Comparison of ENCODE assay signal across 15 cellular contexts in the genomic region with DNA sequence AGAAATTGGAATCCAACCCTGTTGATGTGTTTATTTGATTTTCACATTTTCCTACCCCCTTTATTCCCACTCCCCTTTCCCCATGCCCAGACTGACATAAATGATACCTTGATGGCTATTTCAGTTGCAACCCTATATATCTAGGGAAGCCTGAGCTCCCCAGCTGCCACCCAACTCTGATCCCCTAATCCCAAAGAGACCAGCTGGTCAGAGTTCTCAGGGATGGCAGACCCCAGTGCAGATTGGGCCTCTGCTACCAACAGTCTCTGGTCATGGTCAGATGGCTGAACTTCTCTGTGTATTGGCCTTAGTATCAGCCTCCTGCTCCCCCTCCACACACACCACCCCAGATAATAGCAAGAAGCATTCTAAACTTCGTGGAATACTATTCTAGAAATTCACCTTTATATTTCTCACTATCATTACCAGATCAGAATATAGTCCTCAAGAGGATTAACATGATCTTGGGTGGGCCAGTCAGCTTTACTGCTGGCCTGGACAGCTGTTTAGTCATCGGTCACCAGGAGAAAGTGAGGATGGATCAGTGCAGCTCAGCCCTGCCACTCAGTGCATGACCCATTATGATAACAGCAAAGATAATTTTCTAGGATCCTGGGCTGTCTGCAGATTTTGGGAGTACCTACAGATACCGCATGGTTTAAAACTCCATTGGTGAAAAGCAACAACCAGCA. TPM values are rescaled to one million over a fixed set of nuclear protein-coding genes. Genes with fewer than 3 reads are reported as not detected.
A peak's percentile ranks its signal among the peaks of the same experiment; 100 is the strongest.
DNase-seq lines count a peak whose midpoint lies in the region; ATAC-seq and TF ChIP-seq lines count a peak whose summit lies in the region.
"Had no signal": no experiment of that assay in that cellular context is flagged by ENCODE, and none has a peak within 500 bp of the region (broad histone marks: within the 10 kb centered on the region; RNA-seq: fewer than 3 reads in every experiment).

No MANE protein-coding gene starts in this region.

- no peak overlapping the region for H3K27ac Mint-ChIP-seq in H9
- H3K27ac Mint-ChIP-seq: CD8-positive, alpha-beta memory T cell; HFFc6 had no signal

- H3K27me3 Mint-ChIP-seq in H9 (ENCODE audit: low read depth), result peaks cover 13% of the 10 kb centered on the region

- H3K18ac ChIP-seq in H9 (ENCODE audit: insufficient read length, low read depth, low read length), result no peak overlapping the region

- no peak overlapping the region for H3K4me3 Mint-ChIP-seq in H9
- H3K4me3 Mint-ChIP-seq: CD8-positive, alpha-beta memory T cell; HFFc6 had no signal

- no peak overlapping the region for H2AFZ ChIP-seq in H9 (ENCODE audit: low read length)

- no CpG with 5 or more reads among the region's 3 CpGs for WGBS in H9 (ENCODE audit: extremely low coverage, insufficient read length, low lambda C conversion rate)
- 82 to 85% (median 85%) methylated on average over 3 of the region's 3 CpGs for WGBS in psoas muscle, 3 donors

- no peaks in the 10 kb centered on the region for H3K23me2 ChIP-seq in H9 (ENCODE audit: insufficient read length, low read depth, low read length, poor library complexity, severe bottlenecking)

- no peak overlapping the region for H2AK5ac ChIP-seq in H9 (ENCODE audit: insufficient read length, low read length)

- H2BK15ac ChIP-seq in H9 (ENCODE audit: low read depth, low read length), result no peak overlapping the region

- no peak for TF ChIP-seq CTCF in DOHH2 (IDR thresholded peaks at IDR 0.05; ENCODE audit: low read depth, low read length, poor library complexity, severe bottlenecking)
- TF ChIP-seq CTCF in WERI-Rb-1 (IDR thresholded peaks at IDR 0.05; ENCODE audit: low read depth, low read length), result no peak
- no peak for TF ChIP-seq CTCF in H9 (conservative IDR thresholded peaks at IDR 0.05)
- TF ChIP-seq CTCF in psoas muscle (IDR thresholded peaks at IDR 0.05), result no peak

- no peaks in the 10 kb centered on the region for H3K79me1 ChIP-seq in H9 (ENCODE audit: insufficient read depth, low read depth, low read length, poor library complexity, severe bottlenecking)

- no peaks in the 10 kb centered on the region for H3K36me3 ChIP-seq in DOHH2 (ENCODE audit: control insufficient read depth, low read length)
- H3K36me3 ChIP-seq in WERI-Rb-1, result no peaks in the 10 kb centered on the region
- H3K36me3 ChIP-seq in psoas muscle (ENCODE audit: insufficient read depth in 1 of 2, low read depth in 1 of 2), result no peaks in the 10 kb centered on the region
- H3K36me3 ChIP-seq: BLaER1 had no signal

- ATAC-seq in HG02970 (IDR thresholded peaks at IDR 0.05; ENCODE audit: low FRiP score, unreplicated experiment), result no peak
- ATAC-seq in psoas muscle, result no peak

- no peak overlapping the region for H2BK120ac ChIP-seq in H9 (ENCODE audit: low read depth, low read length, poor library complexity, severe bottlenecking)

- peaks cover 12% of the 10 kb centered on the region for H3F3A ChIP-seq in DOHH2 (ENCODE audit: control insufficient read depth, insufficient read depth)

- peaks cover 5% of the 10 kb centered on the region for H3K9me3 ChIP-seq in DOHH2 (ENCODE audit: control insufficient read depth, insufficient read depth, low read length)
- peaks cover 18% of the 10 kb centered on the region for H3K9me3 ChIP-seq in WERI-Rb-1 (ENCODE audit: severe bottlenecking)
- peaks cover 6% of the 10 kb centered on the region for H3K9me3 ChIP-seq in H9 (ENCODE audit: control insufficient read depth, low read depth, low read length)
- no peaks in the 10 kb centered on the region for H3K9me3 ChIP-seq in psoas muscle

- no peak overlapping the region for H3K27ac ChIP-seq in DOHH2 (ENCODE audit: low read depth, low read length)
- H3K27ac ChIP-seq in WERI-Rb-1, result peak overlapping the region; percentile 71
- H3K27ac ChIP-seq in H9 (ENCODE audit: insufficient read length, low read depth, low read length), result no peak overlapping the region
- H3K27ac ChIP-seq in psoas muscle, result no peak overlapping the region
- H3K27ac ChIP-seq: BLaER1 had no signal

- H3K9me2 ChIP-seq in DOHH2 (replicated peaks; ENCODE audit: control insufficient read depth, low read length), result no peaks in the 10 kb centered on the region

- no peak overlapping the region for H3K4me3 ChIP-seq in DOHH2 (ENCODE audit: low read length)
- H3K4me3 ChIP-seq in WERI-Rb-1 (ENCODE audit: low read depth, low read length), result no peak overlapping the region; the same call in 1 of the 2 replicates
- no peak overlapping the region for H3K4me3 ChIP-seq in psoas muscle
- H3K4me3 ChIP-seq: BLaER1 had no signal

- no peak overlapping the region for H3K9ac ChIP-seq in H9 (ENCODE audit: extremely low read depth, insufficient read length, low read length)
- H3K9ac ChIP-seq: BLaER1 had no signal

- no peak overlapping the region for H4K8ac ChIP-seq in H9 (replicated peaks; ENCODE audit: insufficient read length, low read depth, low read length)

- H3K79me2 ChIP-seq in DOHH2 (ENCODE audit: control insufficient read depth, low read length) (no peaks in the 10 kb centered on the region), H9 (ENCODE audit: insufficient read depth, low read length) (no peaks in the 10 kb centered on the region)

- peak overlapping the region; percentile 86; the same call in 1 of the 2 replicates for H3K4me2 ChIP-seq in DOHH2 (ENCODE audit: low read length)
- no peak overlapping the region for H3K4me2 ChIP-seq in H9 (ENCODE audit: insufficient read depth, insufficient read length, low read length)
- H3K4me2 ChIP-seq: BLaER1 had no signal

- intact Hi-C loops in posterior vena cava (cut with DNase I), result no loop called here
- intact Hi-C loops in psoas muscle (cut with DNase I), result no loop called here

- H3K4me1 Mint-ChIP-seq in H9, result peaks cover 13 to 16% of the 10 kb centered on the region in 2 experiments
- H3K4me1 Mint-ChIP-seq: CD8-positive, alpha-beta memory T cell had no signal

- H3K4me1 ChIP-seq in DOHH2 (ENCODE audit: control insufficient read depth, low read length), result peaks cover 37% of the 10 kb centered on the region
- no peaks in the 10 kb centered on the region for H3K4me1 ChIP-seq in H9 (ENCODE audit: insufficient read depth, low read length)
- no peaks in the 10 kb centered on the region for H3K4me1 ChIP-seq in psoas muscle
- H3K4me1 ChIP-seq: BLaER1, Caco-2 had no signal

- no peak overlapping the region for H3T11ph ChIP-seq in H9 (ENCODE audit: low read length)

- H4K5ac ChIP-seq in H9 (ENCODE audit: insufficient read length, low read depth, low read length), result no peak overlapping the region

- DNase-seq in NCI-H524 (lab: John Stamatoyannopoulos, UW), result peak; percentile 50 to 80
- peak; percentile 90 for DNase-seq in WERI-Rb-1
- peak; percentile 18 for DNase-seq in posterior vena cava (ENCODE audit: low spot score)
- no peak for DNase-seq in H9
- no peak for DNase-seq in psoas muscle
- DNase-seq: AML-193; Caco-2; CD8-positive, alpha-beta memory T cell; DND-41; GF-D8; HCEC 1CT; HFFc6 had no signal

- H3K14ac ChIP-seq in H9 (ENCODE audit: insufficient read depth, low read length), result no peak overlapping the region

- H3K36me3 Mint-ChIP-seq in H9 (ENCODE audit: insufficient read depth in 1 of 3, low read depth in 3 of 3), result peaks cover 3 to 5% (median 5%) of the 10 kb centered on the region in 3 experiments; a peak in 4 of 7 replicates
- H3K36me3 Mint-ChIP-seq: CD8-positive, alpha-beta memory T cell had no signal

- peaks cover 10 to 15% of the 10 kb centered on the region in 2 experiments for H3K9me3 Mint-ChIP-seq in H9

- H4K20me1 ChIP-seq in DOHH2 (ENCODE audit: control insufficient read depth, insufficient read depth, low read depth, low read length), result no peaks in the 10 kb centered on the region
- no peaks in the 10 kb centered on the region for H4K20me1 ChIP-seq in H9 (ENCODE audit: control insufficient read depth, insufficient read depth, insufficient read length)
- H4K20me1 ChIP-seq: BLaER1 had no signal

- no peak overlapping the region for H2BK5ac ChIP-seq in H9 (ENCODE audit: insufficient read length, low read length)

- no peak overlapping the region for H3K4ac ChIP-seq in H9 (ENCODE audit: low read depth, low read length)

- H3K56ac ChIP-seq in H9 (ENCODE audit: insufficient read length, low read depth, low read length), result no peak overlapping the region

- no peak overlapping the region for H2BK20ac ChIP-seq in H9 (ENCODE audit: low read depth, low read length, poor library complexity, severe bottlenecking)

- no peak overlapping the region for H4K91ac ChIP-seq in H9 (ENCODE audit: insufficient read length, low read depth, low read length)

- no peak overlapping the region for H3K23ac ChIP-seq in H9 (ENCODE audit: insufficient read length, low read depth, low read length)

- no peak overlapping the region for H2BK12ac ChIP-seq in H9 (ENCODE audit: insufficient read length, low read depth, low read length)

- H3K27me3 ChIP-seq in DOHH2 (ENCODE audit: control insufficient read depth, low read length) (peaks cover 7% of the 10 kb centered on the region; the same call in 1 of the 2 replicates), WERI-Rb-1 (ENCODE audit: insufficient read depth, low read depth, severe bottlenecking) (no peaks in the 10 kb centered on the region), H9 (ENCODE audit: insufficient read depth, low read length) (no peaks in the 10 kb centered on the region), psoas muscle (ENCODE audit: insufficient read depth in 3 of 3, low read length in 2 of 3) (no peaks in the 10 kb centered on the region)
- H3K27me3 ChIP-seq: BLaER1 had no signal

RNA-seq across cellular contexts. Expression of a gene that starts 24.5 kb away (rescaled TPM):
- total RNA-seq in posterior vena cava (10 to 100 TPM; 13.9 to 14.3 TPM), H9 (2021) (20.9 and 24.2 TPM in 2 replicates), psoas muscle (10 to 100 TPM; 16.4 to 19.3 (median 17.0) TPM)
- 10 to 100 TPM in 1 of 3 donors, 1 to 10 TPM in 2; 6.1 to 17.6 (median 7.8) TPM for polyA plus RNA-seq in psoas muscle

Comparison
In these comparisons a context has a peak if more than half of its experiments do, and no peak if none do; other contexts are left out.
1. DNase-seq: peak in NCI-H524 (2 of 2), WERI-Rb-1 (single experiment) and posterior vena cava (single experiment); none in H9 (single experiment) and psoas muscle (0 of 2).